ENCODE assay signal across 23 cellular contexts in genomic region chr14:91896419-91896818, GRCh38. TPM values are rescaled to one million over a fixed set of nuclear protein-coding genes. Genes with fewer than 3 reads are reported as not detected.
DNase-seq lines count a peak whose midpoint lies in the region; ATAC-seq, FAIRE-seq and TF ChIP-seq lines count a peak whose summit lies in the region.
"Had no signal": no experiment of that assay in that cellular context is flagged by ENCODE, and none has a peak within 500 bp of the region (broad histone marks: within the 10 kb centered on the region; RNA-seq: fewer than 3 reads in every experiment).

No MANE protein-coding gene starts in this region.

- no peak for TF ChIP-seq RAD21 in A549 (conservative IDR thresholded peaks at IDR 0.05 in 1 of 2, IDR thresholded peaks at IDR 0.05 in 1 of 2)

- H2BK5ac ChIP-seq in mesendoderm (ENCODE audit: low read length), result no peak overlapping the region

- CTCF ChIA-PET in A549 (lab: Yijun Ruan, JAX), result interaction anchor here (0.8 to 3.1 kb wide), 5 partner anchors 9 to 247 kb away, joined by 3 to 11 read pairs (median 3); no protein-coding TSS in a partner anchor

- H3K56ac ChIP-seq in mesendoderm (ENCODE audit: low read length), result peak overlapping the region; percentile 50

- H3K4me3 ChIP-seq in A549 (no peak overlapping the region), ascending aorta (no peak overlapping the region), mesendoderm (ENCODE audit: low read length) (no peak overlapping the region), suprapubic skin (no peak overlapping the region)
- H3K4me3 ChIP-seq: adrenal gland, SJCRH30, vagina had no signal

- H3K79me1 ChIP-seq in mesendoderm (ENCODE audit: low read length), result no peaks in the 10 kb centered on the region

- no peak for ATAC-seq in A549
- no peak for ATAC-seq in HG03521 (IDR thresholded peaks at IDR 0.05; ENCODE audit: unreplicated experiment)

- TF ChIP-seq EP300 in A549 (IDR thresholded peaks at IDR 0.05), result no peak
- TF ChIP-seq EP300 in suprapubic skin (IDR thresholded peaks at IDR 0.05), result no peak

- FAIRE-seq in A549 (lab: Jason Lieb, UNC), result no peak

- intact Hi-C loops in ascending aorta (cut with DNase I), result loop anchor here (2.0 to 5.0 kb wide), 3 partner anchors 30 to 86 kb away; no protein-coding TSS in a partner anchor

- H3K4me2 ChIP-seq in A549 (no peak overlapping the region), mesendoderm (ENCODE audit: low read length) (no peak overlapping the region)

- no peak overlapping the region for H2BK120ac ChIP-seq in mesendoderm (ENCODE audit: low read depth, low read length)

- TF ChIP-seq POLR2A in A549 (IDR thresholded peaks at IDR 0.05; ENCODE audit: low read length), result no peak
- TF ChIP-seq POLR2A in suprapubic skin (IDR thresholded peaks at IDR 0.05), result no peak

- H3K9me3 ChIP-seq in A549, result no peaks in the 10 kb centered on the region
- no peaks in the 10 kb centered on the region for H3K9me3 ChIP-seq in ascending aorta
- no peaks in the 10 kb centered on the region for H3K9me3 ChIP-seq in suprapubic skin
- H3K9me3 ChIP-seq: adrenal gland, Caco-2, SJCRH30, vagina had no signal

- H3K9ac ChIP-seq in mesendoderm (ENCODE audit: low read length), result no peak overlapping the region

- H3K27me3 ChIP-seq in ascending aorta (no peaks in the 10 kb centered on the region), mesendoderm (ENCODE audit: insufficient read depth, low read length, poor library complexity) (no peaks in the 10 kb centered on the region), suprapubic skin (no peaks in the 10 kb centered on the region)
- H3K27me3 ChIP-seq: adrenal gland, SJCRH30, vagina had no signal

- no peak for TF ChIP-seq CTCF in A549 (IDR thresholded peaks at IDR 0.05)
- no peak for TF ChIP-seq CTCF in ascending aorta (IDR thresholded peaks at IDR 0.05)
- TF ChIP-seq CTCF in suprapubic skin (IDR thresholded peaks at IDR 0.05), result no peak

- H3K27ac ChIP-seq in A549 (no peak overlapping the region), ascending aorta (peak overlapping the region; percentile 91 to 95), mesendoderm (ENCODE audit: low read depth, low read length) (no peak overlapping the region), suprapubic skin (peak overlapping the region; percentile 62)
- H3K27ac ChIP-seq: SJCRH30 had no signal

- no peaks in the 10 kb centered on the region for H3K4me1 ChIP-seq in A549
- peaks cover 44 to 62% of the 10 kb centered on the region in 2 donors for H3K4me1 ChIP-seq in ascending aorta
- H3K4me1 ChIP-seq in mesendoderm (ENCODE audit: control insufficient read depth, low read depth, low read length), result peaks cover 4% of the 10 kb centered on the region
- H3K4me1 ChIP-seq in suprapubic skin, result peaks cover 40% of the 10 kb centered on the region
- H3K4me1 ChIP-seq: Caco-2 had no signal

- no peak overlapping the region for H2BK15ac ChIP-seq in mesendoderm (replicated peaks; ENCODE audit: low read depth)

- H2AK5ac ChIP-seq in mesendoderm (ENCODE audit: low read length), result peak overlapping the region; percentile 41

- no peaks in the 10 kb centered on the region for H3K79me2 ChIP-seq in mesendoderm (ENCODE audit: control insufficient read depth, insufficient read depth, low read length)

- POLR2A ChIA-PET in A549 (lab: Yijun Ruan, JAX), result no interaction called here

- no peak overlapping the region for H4K5ac ChIP-seq in mesendoderm (ENCODE audit: low read length)

- H3K23ac ChIP-seq in mesendoderm (ENCODE audit: low read length), result no peak overlapping the region

- peaks cover 0 to 18% of the 10 kb centered on the region in 2 donors for H3K36me3 ChIP-seq in ascending aorta
- no peaks in the 10 kb centered on the region for H3K36me3 ChIP-seq in mesendoderm (ENCODE audit: control insufficient read depth, insufficient read depth, low read length)
- H3K36me3 ChIP-seq in suprapubic skin, result no peaks in the 10 kb centered on the region
- H3K36me3 ChIP-seq: adrenal gland, SJCRH30, vagina had no signal

- no peak overlapping the region for H3K4ac ChIP-seq in mesendoderm (ENCODE audit: low read depth, low read length)

- DNase-seq in A549 (ENCODE audit: low read depth in 1 of 2, low spot score in 1 of 2) (no peak), ascending aorta (ENCODE audit: low spot score in 2 of 2) (no peak), mesendoderm (no peak), suprapubic skin (ENCODE audit: low spot score in 2 of 2) (no peak), NCI-H510A treated with DMSO at 0.1 percent for 48 hours (lab: John Stamatoyannopoulos, UW) (no peak), DMS53 treated with DMSO at 0.1 percent for 48 hours (lab: John Stamatoyannopoulos, UW; ENCODE audit: unreplicated experiment) (no peak)
- DNase-seq: activated CD4-positive, alpha-beta memory T cell treated with anti-CD3 and anti-CD28 coated beads, Interleukin-2, amount 10 ng/mL, durations not matched to agents 7 days and 5 days; activated CD8-positive, alpha-beta memory T cell treated with anti-CD3 and anti-CD28 coated beads, Interleukin-2, amount 50 U/mL, for 48 hours; activated naive CD4-positive, alpha-beta T cell treated with anti-CD3 and anti-CD28 coated beads for 36 hours; adrenal gland; Caco-2; DMS79; GDM1; NCI-H146; NCI-H2107; NCI-H446; NCI-H774; SJCRH30; stimulated activated CD4-positive, alpha-beta T cell treated with anti-CD3 and anti-CD28 coated beads, Interleukin-4, amount 100 ng/mL, for 24 hours; T-helper 9 cell had no signal

- H4K8ac ChIP-seq in mesendoderm (ENCODE audit: low read depth, low read length), result no peak overlapping the region

- WGBS in A549 (ENCODE audit: missing lambda C conversion rate), result 80% methylated on average over 4 of the region's 4 CpGs
- WGBS in mesendoderm (ENCODE audit: extremely low coverage, insufficient coverage, low lambda C conversion rate), result no CpG with 5 or more reads among the region's 4 CpGs
- WGBS in suprapubic skin, result 97% methylated on average over 4 of the region's 4 CpGs

- no peak overlapping the region for H3K18ac ChIP-seq in mesendoderm (ENCODE audit: low read length)

TF ChIP-seq in A549, 52 proteins besides CTCF, POLR2A, EP300 and RAD21:
- TF ChIP-seq FOSB (CRISPR knock-in tag; IDR thresholded peaks at IDR 0.05), result no peak
- no peak for TF ChIP-seq KDM5A (IDR thresholded peaks at IDR 0.05)
- 0 out of 2 replicates have a peak, but pooled peaks have one; percentile 30 for TF ChIP-seq KDM1A (IDR thresholded peaks at IDR 0.05; ENCODE audit: low read depth)
TF ChIP-seq in A549: peak in this region for 1.

RNA-seq across cellular contexts. Expression of gene TC2N, which starts 29.1 kb away (rescaled TPM):
- polyA plus RNA-seq in A549 (2011; rRNA removed), result 5.5 and 7.1 TPM in 2 replicates
- 0.29 and 0.30 TPM in 2 replicates for polyA plus RNA-seq in A549 (2012; cell fraction: cytosol; rRNA removed)
- 0.18 and 0.20 TPM in 2 replicates for polyA plus RNA-seq in A549 (2012; cell fraction: nucleus; rRNA removed)
- polyA plus RNA-seq in A549 (2017; fragmentation: RNase III; extraction: RNeasy Plus Mini Kit Qiagen cat#74134 plus additional on column Dnase treatment), result 0.43 to 0.80 TPM (median 0.43 TPM) in 3 replicates
- 4.4 and 4.6 TPM in 2 replicates for polyA minus RNA-seq in A549 (2011; rRNA and poly(A)+ RNA removed)
- total RNA-seq in ascending aorta, result 37.8 TPM
- polyA plus RNA-seq in mesendoderm (2013, experiment 1 of 2), result 15.5 TPM
- 16.7 TPM for polyA plus RNA-seq in mesendoderm (2013, experiment 2 of 2)
- total RNA-seq in suprapubic skin, result 10 to 100 TPM; 28.0 to 61.7 (median 33.4) TPM
- total RNA-seq: LHCN-M2 had no signal

RNA-seq across cellular contexts. Expression of gene FBLN5, which starts 51.1 kb away (rescaled TPM):
- polyA plus RNA-seq in A549 (2011; rRNA removed) (0.88 and 2.1 TPM in 2 replicates), A549 (2017; fragmentation: RNase III; extraction: RNeasy Plus Mini Kit Qiagen cat#74134 plus additional on column Dnase treatment) (1.3 to 1.8 TPM (median 1.5 TPM) in 3 replicates)
- 0.95 and 1.2 TPM in 2 replicates for polyA plus RNA-seq in A549 (2012; cell fraction: cytosol; rRNA removed)
- 0.88 and 3.0 TPM in 2 replicates for polyA plus RNA-seq in A549 (2012; cell fraction: nucleus; rRNA removed)
- polyA minus RNA-seq in A549 (2011; rRNA and poly(A)+ RNA removed), result 1.5 TPM in 2 replicates
- total RNA-seq in ascending aorta (280 TPM), suprapubic skin (10 to 100 TPM; 20.3 to 44.3 (median 37.2) TPM)
- 7.8 TPM for polyA plus RNA-seq in mesendoderm (2013, experiment 1 of 2)
- 8.4 TPM for polyA plus RNA-seq in mesendoderm (2013, experiment 2 of 2)

Comparison
In these comparisons a context has a peak if more than half of its experiments do, and no peak if none do; other contexts are left out.
1. H3K27ac ChIP-seq: peak in ascending aorta (2 of 2) and suprapubic skin (single experiment); none in A549 (0 of 2) and mesendoderm (single experiment).